Comparison of ENCODE assay signal across 7 cellular contexts in genomic region chr2:231709636-231709980, GRCh38. TPM values are rescaled to one million over a fixed set of nuclear protein-coding genes. Genes with fewer than 3 reads are reported as not detected.
DNase-seq lines count a peak whose midpoint lies in the region; ATAC-seq and TF ChIP-seq lines count a peak whose summit lies in the region.

No MANE protein-coding gene starts in this region.

- ATAC-seq in thoracic aorta (ENCODE audit: insufficient number of reproducible peaks, low FRiP score, low read depth) (no peak), HG03280 (IDR thresholded peaks at IDR 0.05; ENCODE audit: unreplicated experiment) (no peak)

- no peak overlapping the region for H2BK15ac ChIP-seq in H9 (ENCODE audit: low read depth, low read length)
- peak overlapping the region; percentile 23 for H2BK15ac ChIP-seq in mesenchymal stem cell (ENCODE audit: low read depth, poor library complexity, severe bottlenecking)

- H3K36me3 Mint-ChIP-seq in H9 (ENCODE audit: insufficient read depth in 1 of 3, low read depth in 3 of 3): peaks cover 38 to 43% (median 43%) of the 10 kb centered on the region in 3 experiments

- H3K9me3 ChIP-seq in H9 (ENCODE audit: control insufficient read depth, low read depth, low read length) (no peaks in the 10 kb centered on the region), SJCRH30 (replicated peaks) (no peaks in the 10 kb centered on the region), mesenchymal stem cell (ENCODE audit: control insufficient read depth, low read length) (no peaks in the 10 kb centered on the region), thoracic aorta (no peaks in the 10 kb centered on the region)

- no peak overlapping the region for H2BK12ac ChIP-seq in H9 (ENCODE audit: insufficient read length, low read depth, low read length)
- H2BK12ac ChIP-seq in mesenchymal stem cell (ENCODE audit: low read length in 2 of 2): no peak overlapping the region

- H3K23ac ChIP-seq in H9 (ENCODE audit: insufficient read length, low read depth, low read length) (no peak overlapping the region), mesenchymal stem cell (ENCODE audit: low read length in 2 of 2) (no peak overlapping the region)

- peaks cover 17% of the 10 kb centered on the region for H3K23me2 ChIP-seq in H9 (ENCODE audit: insufficient read length, low read depth, low read length, poor library complexity, severe bottlenecking)

- no peak overlapping the region; the same call in 1 of the 2 replicates for H3K4ac ChIP-seq in H9 (ENCODE audit: low read depth, low read length)
- peak overlapping the region; percentile 97 for H3K4ac ChIP-seq in mesenchymal stem cell (ENCODE audit: low read depth in 1 of 2, low read length in 2 of 2)

- H2BK5ac ChIP-seq in H9 (ENCODE audit: insufficient read length, low read length): no peak overlapping the region
- peak overlapping the region; percentile 77 for H2BK5ac ChIP-seq in mesenchymal stem cell (ENCODE audit: low read depth, low read length, poor library complexity, severe bottlenecking)

- peak overlapping the region; percentile 96 to 98 for H3K4me3 Mint-ChIP-seq in H9

- no peak overlapping the region for H2BK120ac ChIP-seq in H9 (ENCODE audit: low read depth, low read length, poor library complexity, severe bottlenecking)
- H2BK120ac ChIP-seq in mesenchymal stem cell (ENCODE audit: low read depth, low read length): no peak overlapping the region

- H3K27ac Mint-ChIP-seq in H9: peak overlapping the region; percentile 97 to 98 (median 98)

- WGBS in H9 (ENCODE audit: extremely low coverage, insufficient read length, low lambda C conversion rate): no CpG with 5 or more reads among the region's 33 CpGs
- WGBS in mesenchymal stem cell: under 1% methylated on average over 32 of the region's 33 CpGs

- H3K79me2 ChIP-seq in H9 (ENCODE audit: insufficient read depth, low read length): peaks cover 40% of the 10 kb centered on the region; the same call in 1 of the 2 replicates

- H4K91ac ChIP-seq in H9 (ENCODE audit: insufficient read length, low read depth, low read length) (no peak overlapping the region), mesenchymal stem cell (ENCODE audit: low read length) (peak overlapping the region; percentile 46)

- peaks cover 46% of the 10 kb centered on the region for H3K36me3 ChIP-seq in SJCRH30
- peaks cover 17 to 25% of the 10 kb centered on the region in 2 experiments for H3K36me3 ChIP-seq in mesenchymal stem cell (ENCODE audit: control insufficient read depth in 1 of 2, insufficient read depth in 2 of 2, low read depth in 1 of 2, low read length in 2 of 2)
- H3K36me3 ChIP-seq in thoracic aorta: peaks cover 9% of the 10 kb centered on the region

- H3K18ac ChIP-seq in H9 (ENCODE audit: insufficient read length, low read depth, low read length): peak overlapping the region; percentile 78
- peak overlapping the region; percentile 96 to 98 for H3K18ac ChIP-seq in mesenchymal stem cell (ENCODE audit: low read depth in 1 of 2, low read length in 2 of 2)

- H3K4me3 ChIP-seq in SJCRH30: peak overlapping the region; percentile 96
- H3K4me3 ChIP-seq in choroid plexus epithelial cell (ENCODE audit: low read depth, low read length): peak overlapping the region; percentile 82
- peak overlapping the region; percentile 85 to 88 for H3K4me3 ChIP-seq in mesenchymal stem cell (ENCODE audit: insufficient read depth in 1 of 2, low read depth in 1 of 2, low read length in 2 of 2)
- peak overlapping the region; percentile 92 for H3K4me3 ChIP-seq in thoracic aorta

- TF ChIP-seq CTCF in H9 (conservative IDR thresholded peaks at IDR 0.05) (no peak), choroid plexus epithelial cell (conservative IDR thresholded peaks at IDR 0.05; ENCODE audit: low read depth, low read length) (no peak), thoracic aorta (IDR thresholded peaks at IDR 0.05) (peak; percentile 7)

- H4K20me1 ChIP-seq in H9 (ENCODE audit: control insufficient read depth, insufficient read depth, insufficient read length): no peaks in the 10 kb centered on the region

- H3K14ac ChIP-seq in H9 (ENCODE audit: insufficient read depth, low read length) (peak overlapping the region; percentile 91), mesenchymal stem cell (ENCODE audit: low read length in 2 of 2) (peak overlapping the region in 1 of 2 experiments; percentile 78)

- H3K27ac ChIP-seq in H9 (ENCODE audit: insufficient read length, low read depth, low read length) (no peak overlapping the region), SJCRH30 (peak overlapping the region; percentile 99), mesenchymal stem cell (ENCODE audit: low read length, poor library complexity, severe bottlenecking) (peak overlapping the region; percentile 60), thoracic aorta (peak overlapping the region; percentile 96 to 99)

- H3T11ph ChIP-seq in H9 (ENCODE audit: low read length): no peak overlapping the region

- H2AK5ac ChIP-seq in H9 (ENCODE audit: insufficient read length, low read length) (no peak overlapping the region), mesenchymal stem cell (ENCODE audit: low read length, severe bottlenecking) (no peak overlapping the region)

- H3K27me3 ChIP-seq in H9 (ENCODE audit: insufficient read depth, low read length) (no peaks in the 10 kb centered on the region), SJCRH30 (no peaks in the 10 kb centered on the region), mesenchymal stem cell (ENCODE audit: control insufficient read depth in 1 of 2, insufficient read depth in 1 of 2, low read length in 2 of 2) (no peaks in the 10 kb centered on the region), thoracic aorta (replicated peaks; ENCODE audit: insufficient read depth) (no peaks in the 10 kb centered on the region)

- no peak overlapping the region for H4K8ac ChIP-seq in H9 (replicated peaks; ENCODE audit: insufficient read length, low read depth, low read length)
- peak overlapping the region; percentile 1 for H4K8ac ChIP-seq in mesenchymal stem cell (ENCODE audit: low read length)

- H3K4me2 ChIP-seq in H9 (ENCODE audit: insufficient read depth, insufficient read length, low read length) (peak overlapping the region; percentile 44), mesenchymal stem cell (ENCODE audit: low read length, poor library complexity, severe bottlenecking) (peak overlapping the region; percentile 93)

- no peak for DNase-seq in H9
- no peak for DNase-seq in SJCRH30
- peak; percentile 29 for DNase-seq in choroid plexus epithelial cell (ENCODE audit: low read depth)
- DNase-seq in mesenchymal stem cell: no peak
- DNase-seq in thoracic aorta (ENCODE audit: low spot score): no peak
- DNase-seq in NCI-H1436 (lab: John Stamatoyannopoulos, UW): no peak

- peaks cover 5 to 6% of the 10 kb centered on the region in 2 experiments; a peak in 4 of 5 replicates for H3K9me3 Mint-ChIP-seq in H9

- no peak overlapping the region for H4K5ac ChIP-seq in H9 (ENCODE audit: insufficient read length, low read depth, low read length)

- H3K9ac ChIP-seq in H9 (ENCODE audit: extremely low read depth, insufficient read length, low read length) (peak overlapping the region; percentile 97), mesenchymal stem cell (ENCODE audit: low read length) (peak overlapping the region; percentile 96)

- no peak overlapping the region for H2BK20ac ChIP-seq in H9 (ENCODE audit: low read depth, low read length, poor library complexity, severe bottlenecking)

- H3K56ac ChIP-seq in H9 (ENCODE audit: insufficient read length, low read depth, low read length): no peak overlapping the region

- H3K4me1 Mint-ChIP-seq in H9: peaks cover 32 to 33% of the 10 kb centered on the region in 2 experiments

- H3K79me1 ChIP-seq in H9 (ENCODE audit: insufficient read depth, low read depth, low read length, poor library complexity, severe bottlenecking) (no peaks in the 10 kb centered on the region), mesenchymal stem cell (replicated peaks; ENCODE audit: low read length, poor library complexity, severe bottlenecking) (peaks cover 5% of the 10 kb centered on the region)

- no peaks in the 10 kb centered on the region for H3K4me1 ChIP-seq in H9 (ENCODE audit: insufficient read depth, low read length)
- H3K4me1 ChIP-seq in SJCRH30: peaks cover 3% of the 10 kb centered on the region; the same call in 1 of the 2 replicates
- peaks cover 37% of the 10 kb centered on the region for H3K4me1 ChIP-seq in mesenchymal stem cell (ENCODE audit: control insufficient read depth, insufficient read depth, low read depth, low read length)
- peaks cover 16 to 52% of the 10 kb centered on the region in 2 donors for H3K4me1 ChIP-seq in thoracic aorta (ENCODE audit: control insufficient read depth in 1 of 2, low read depth in 2 of 2)

- H2AFZ ChIP-seq in H9 (ENCODE audit: low read length): no peak overlapping the region
- no peak overlapping the region for H2AFZ ChIP-seq in mesenchymal stem cell (ENCODE audit: low read depth, low read length)

- H3K27me3 Mint-ChIP-seq in H9 (ENCODE audit: low read depth): peaks cover 14% of the 10 kb centered on the region

RNA-seq across cellular contexts. Expression of gene PTMA, which starts 1.3 kb away (rescaled TPM):
- total RNA-seq in H9 (2021) (1,963 and 2,010 TPM in 2 replicates), thoracic aorta (1,000 to 10,000 TPM in 1 of 2 donors, 100 to 1,000 TPM in 1; 700 to 1,022 TPM)
- total RNA-seq in SJCRH30 (2014; rRNA removed; shearing (Covaris generic)): 1,694 and 1,855 TPM in 2 replicates
- polyA plus RNA-seq in mesenchymal stem cell (2013, experiment 1 of 2): 1,344 TPM
- polyA plus RNA-seq in mesenchymal stem cell (2013, experiment 2 of 2): 1,330 TPM
